Comparison of ENCODE assay signal across 8 cellular contexts in the genomic region with DNA sequence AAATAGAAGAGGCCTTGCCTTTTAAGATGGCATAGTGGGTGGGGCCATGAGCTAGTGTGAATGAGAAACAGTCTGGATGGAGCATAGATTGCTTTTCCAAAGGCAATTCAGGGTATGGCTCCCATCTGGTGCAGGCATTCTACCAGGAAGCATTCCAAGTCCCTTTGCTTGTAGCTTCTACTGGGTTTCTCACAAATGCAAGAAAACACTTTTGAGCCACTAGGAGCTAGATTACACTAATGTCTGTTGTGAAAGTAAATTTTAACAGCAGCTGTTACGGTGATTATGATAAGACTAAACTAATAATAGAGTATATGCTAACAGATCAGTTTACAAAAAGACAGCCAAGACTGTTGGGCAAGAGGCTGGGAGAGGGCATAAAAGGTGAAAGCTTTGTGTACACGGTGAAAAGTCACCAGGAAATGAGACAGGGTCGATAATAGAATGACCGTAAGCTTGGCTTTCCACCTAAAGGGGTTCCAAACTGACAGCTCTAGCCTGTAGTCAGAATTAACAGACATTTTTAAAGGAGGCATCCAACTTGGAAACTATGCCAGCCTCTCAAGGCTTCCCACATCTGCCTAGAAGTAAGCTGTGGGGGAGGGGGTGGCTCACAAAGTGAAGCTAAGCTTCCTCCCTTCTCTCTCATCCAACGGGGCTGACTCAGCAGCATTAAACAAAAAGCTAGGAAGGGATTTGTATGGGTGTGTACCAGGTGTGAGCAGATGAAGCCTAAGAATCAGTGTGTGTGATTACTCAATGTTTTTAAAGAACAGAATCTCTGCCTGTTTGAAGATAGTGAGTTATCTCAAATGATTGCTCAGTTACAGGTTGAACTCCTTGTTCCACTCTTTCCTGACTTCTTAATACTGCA.
A peak's percentile ranks its signal among the peaks of the same experiment; 100 is the strongest.
DNase-seq lines count a peak whose midpoint lies in the region; ATAC-seq and TF ChIP-seq lines count a peak whose summit lies in the region.

No MANE protein-coding gene starts in this region.

- H3K4me3 ChIP-seq in right cardiac atrium (ENCODE audit: low read length), result no peak overlapping the region
- H3K4me3 ChIP-seq in CD8-positive, alpha-beta memory T cell (ENCODE audit: low read length), result no peak overlapping the region

- intact Hi-C loops in right cardiac atrium (cut with DNase I), result loop anchor here in 2 of 4 donors (10.0 kb wide), 1 partner anchor 59 kb away; a partner anchor contains a TSS
- intact Hi-C loops in activated CD4-positive, alpha-beta memory T cell treated with anti-CD3 and anti-CD28 coated beads for 36 hours (cut with micrococcal nuclease), result no loop called here

- H3K4me3 Mint-ChIP-seq in activated CD4-positive, alpha-beta memory T cell treated with anti-CD3 and anti-CD28 coated beads for 36 hours, result no peak overlapping the region
- H3K4me3 Mint-ChIP-seq in CD8-positive, alpha-beta memory T cell, result no peak overlapping the region

- H3K4me1 ChIP-seq in right cardiac atrium (ENCODE audit: control insufficient read depth, insufficient read depth, low read length), result peaks cover 3% of the 10 kb centered on the region
- H3K4me1 ChIP-seq in CD8-positive, alpha-beta memory T cell (ENCODE audit: insufficient read depth, low read length), result no peaks in the 10 kb centered on the region

- H3K36me3 ChIP-seq in CD8-positive, alpha-beta memory T cell (ENCODE audit: insufficient read depth, low read length), result no peaks in the 10 kb centered on the region

- H3K36me3 Mint-ChIP-seq in activated CD4-positive, alpha-beta memory T cell treated with anti-CD3 and anti-CD28 coated beads for 36 hours, result peaks cover 9% of the 10 kb centered on the region
- H3K36me3 Mint-ChIP-seq in CD8-positive, alpha-beta memory T cell, result peaks cover 0 to 18% (median 0%) of the 10 kb centered on the region in 3 donors

- H3K27ac ChIP-seq in VCaP (peak overlapping the region; percentile 80), right cardiac atrium (ENCODE audit: low read length) (peak overlapping the region; percentile 90)
- H3K27ac ChIP-seq in CD8-positive, alpha-beta memory T cell (ENCODE audit: low read depth, low read length), result no peak overlapping the region

- 11% methylated on average over 5 of the region's 5 CpGs for WGBS in right cardiac atrium

- DNase-seq in HuH-7 (ENCODE audit: low spot score) (peak; percentile 75), right cardiac atrium (peak in 2 of 3 donors; percentile 21 to 57), stromal cell of bone marrow (ENCODE audit: low read depth) (peak; percentile 45), NCI-H187 (lab: John Stamatoyannopoulos, UW) (no peak)
- DNase-seq in activated CD4-positive, alpha-beta memory T cell treated with anti-CD3 and anti-CD28 coated beads for 36 hours, result no peak
- no peak for DNase-seq in CD8-positive, alpha-beta memory T cell

- no peak overlapping the region for H3K27ac Mint-ChIP-seq in activated CD4-positive, alpha-beta memory T cell treated with anti-CD3 and anti-CD28 coated beads for 36 hours
- no peak overlapping the region for H3K27ac Mint-ChIP-seq in CD8-positive, alpha-beta memory T cell

- H3K9me3 ChIP-seq in right cardiac atrium (ENCODE audit: control insufficient read depth, low read length), result no peaks in the 10 kb centered on the region
- peaks cover 5% of the 10 kb centered on the region for H3K9me3 ChIP-seq in CD8-positive, alpha-beta memory T cell (ENCODE audit: low read length)

- no peaks in the 10 kb centered on the region for H3K27me3 ChIP-seq in right cardiac atrium (ENCODE audit: control insufficient read depth, insufficient read depth)
- H3K27me3 ChIP-seq in CD8-positive, alpha-beta memory T cell (ENCODE audit: insufficient read depth, low read length, poor library complexity, severe bottlenecking), result no peaks in the 10 kb centered on the region

- peaks cover 21% of the 10 kb centered on the region for H3K9me3 Mint-ChIP-seq in activated CD4-positive, alpha-beta memory T cell treated with anti-CD3 and anti-CD28 coated beads for 36 hours
- H3K9me3 Mint-ChIP-seq in CD8-positive, alpha-beta memory T cell, result peaks cover 10 to 24% (median 23%) of the 10 kb centered on the region in 5 donors

- peak; percentile 87 to 93 for ATAC-seq in right cardiac atrium
- no peak for ATAC-seq in GM19397 (IDR thresholded peaks at IDR 0.05; ENCODE audit: unreplicated experiment)

- no peaks in the 10 kb centered on the region for H3K4me1 Mint-ChIP-seq in activated CD4-positive, alpha-beta memory T cell treated with anti-CD3 and anti-CD28 coated beads for 36 hours (ENCODE audit: low read depth)
- H3K4me1 Mint-ChIP-seq in CD8-positive, alpha-beta memory T cell, result no peaks in the 10 kb centered on the region

- CTCF ChIA-PET in activated CD4-positive, alpha-beta memory T cell treated with anti-CD3 and anti-CD28 coated beads for 36 hours (lab: Charles Lee), result no interaction called here
- CTCF ChIA-PET in CD8-positive, alpha-beta memory T cell (lab: Charles Lee), result no interaction called here

- H3K27me3 Mint-ChIP-seq in activated CD4-positive, alpha-beta memory T cell treated with anti-CD3 and anti-CD28 coated beads for 36 hours, result no peaks in the 10 kb centered on the region
- peaks cover 0 to 5% of the 10 kb centered on the region in 2 donors for H3K27me3 Mint-ChIP-seq in CD8-positive, alpha-beta memory T cell

- peak; percentile 28 for TF ChIP-seq CTCF in VCaP (conservative IDR thresholded peaks at IDR 0.05)

- POLR2A ChIA-PET in activated CD4-positive, alpha-beta memory T cell treated with anti-CD3 and anti-CD28 coated beads for 36 hours (lab: Charles Lee), result no interaction called here
- POLR2A ChIA-PET in CD8-positive, alpha-beta memory T cell (lab: Charles Lee), result no interaction called here

Comparison
In these comparisons a context has a peak if more than half of its experiments do, and no peak if none do; other contexts are left out.
1. DNase-seq: peak in HuH-7 (single experiment), right cardiac atrium (2 of 3) and stromal cell of bone marrow (single experiment); none in NCI-H187 (0 of 2), activated CD4-positive, alpha-beta memory T cell treated with anti-CD3 and anti-CD28 coated beads for 36 hours (single experiment) and CD8-positive, alpha-beta memory T cell (0 of 5).